In the genomic region with DNA sequence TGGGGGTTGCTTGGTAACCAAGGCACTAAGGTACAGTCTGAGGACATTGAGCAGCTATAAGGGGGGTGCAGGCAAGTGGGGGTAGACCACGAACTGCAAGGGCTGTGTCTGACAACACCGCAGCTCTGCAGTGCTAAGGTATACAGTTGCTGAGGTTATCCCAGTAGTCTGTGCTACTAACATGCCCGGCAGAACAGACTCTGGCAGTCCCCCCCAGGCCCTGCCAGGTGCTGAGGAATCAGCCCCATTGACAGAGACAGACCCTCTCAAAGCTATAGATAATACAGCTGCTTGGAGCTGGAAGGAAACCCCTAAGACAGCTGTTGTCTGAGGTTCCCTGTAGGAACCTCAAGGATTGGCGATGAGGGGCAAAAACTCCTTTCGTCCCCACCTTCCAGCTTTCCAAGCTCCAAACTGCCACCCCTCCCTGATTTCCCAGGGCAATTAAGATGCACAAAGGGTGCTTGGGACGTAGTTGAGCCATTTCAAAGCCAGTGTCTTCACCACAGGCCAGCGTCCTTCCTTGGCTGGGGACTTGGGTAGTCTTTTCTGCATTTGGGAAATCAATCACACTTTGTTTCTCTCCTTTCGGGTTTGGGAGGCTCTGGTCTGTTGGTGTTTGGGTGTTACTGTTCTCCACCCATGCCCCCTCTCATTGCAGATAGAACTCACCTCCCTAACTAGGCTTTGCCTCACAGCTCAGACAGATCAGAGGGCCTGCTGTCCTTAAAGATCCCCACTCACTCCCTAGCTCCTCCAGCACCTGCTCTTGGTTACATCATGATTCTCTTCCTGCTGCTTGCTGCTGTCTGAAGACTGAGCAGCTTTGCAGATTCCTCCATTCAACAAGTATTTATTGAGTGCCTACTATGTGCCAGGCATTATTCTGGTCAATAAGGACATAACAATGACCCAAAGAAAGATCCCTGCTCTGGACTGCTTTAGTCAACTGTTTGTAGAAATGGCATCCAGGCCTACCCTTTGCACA, we compare ENCODE assay signal across 1 cellular context.
TF ChIP-seq lines count a peak whose summit lies in the region.

No MANE protein-coding gene starts in this region.

TF ChIP-seq in neural cell, 6 proteins besides CTCF, POLR2A, EP300 and RAD21:
- no peak for TF ChIP-seq MXI1 (conservative IDR thresholded peaks at IDR 0.05; ENCODE audit: poor library complexity, severe bottlenecking)
- TF ChIP-seq TAF1 (IDR thresholded peaks at IDR 0.05; ENCODE audit: low read depth), result no peak
- no peak for TF ChIP-seq SMC3 (conservative IDR thresholded peaks at IDR 0.05; ENCODE audit: poor library complexity)
- TF ChIP-seq, protein P1, sequence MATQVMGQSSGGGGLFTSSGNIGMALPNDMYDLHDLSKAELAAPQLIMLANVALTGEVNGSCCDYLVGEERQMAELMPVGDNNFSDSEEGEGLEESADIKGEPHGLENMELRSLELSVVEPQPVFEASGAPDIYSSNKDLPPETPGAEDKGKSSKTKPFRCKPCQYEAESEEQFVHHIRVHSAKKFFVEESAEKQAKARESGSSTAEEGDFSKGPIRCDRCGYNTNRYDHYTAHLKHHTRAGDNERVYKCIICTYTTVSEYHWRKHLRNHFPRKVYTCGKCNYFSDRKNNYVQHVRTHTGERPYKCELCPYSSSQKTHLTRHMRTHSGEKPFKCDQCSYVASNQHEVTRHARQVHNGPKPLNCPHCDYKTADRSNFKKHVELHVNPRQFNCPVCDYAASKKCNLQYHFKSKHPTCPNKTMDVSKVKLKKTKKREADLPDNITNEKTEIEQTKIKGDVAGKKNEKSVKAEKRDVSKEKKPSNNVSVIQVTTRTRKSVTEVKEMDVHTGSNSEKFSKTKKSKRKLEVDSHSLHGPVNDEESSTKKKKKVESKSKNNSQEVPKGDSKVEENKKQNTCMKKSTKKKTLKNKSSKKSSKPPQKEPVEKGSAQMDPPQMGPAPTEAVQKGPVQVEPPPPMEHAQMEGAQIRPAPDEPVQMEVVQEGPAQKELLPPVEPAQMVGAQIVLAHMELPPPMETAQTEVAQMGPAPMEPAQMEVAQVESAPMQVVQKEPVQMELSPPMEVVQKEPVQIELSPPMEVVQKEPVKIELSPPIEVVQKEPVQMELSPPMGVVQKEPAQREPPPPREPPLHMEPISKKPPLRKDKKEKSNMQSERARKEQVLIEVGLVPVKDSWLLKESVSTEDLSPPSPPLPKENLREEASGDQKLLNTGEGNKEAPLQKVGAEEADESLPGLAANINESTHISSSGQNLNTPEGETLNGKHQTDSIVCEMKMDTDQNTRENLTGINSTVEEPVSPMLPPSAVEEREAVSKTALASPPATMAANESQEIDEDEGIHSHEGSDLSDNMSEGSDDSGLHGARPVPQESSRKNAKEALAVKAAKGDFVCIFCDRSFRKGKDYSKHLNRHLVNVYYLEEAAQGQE (IDR thresholded peaks at IDR 0.05; ENCODE audit: borderline replicate concordance), result no peak
- no peak for TF ChIP-seq POLR2AphosphoS5 (IDR thresholded peaks at IDR 0.05)
- no peak for TF ChIP-seq EZH2 (IDR thresholded peaks at IDR 0.05; ENCODE audit: borderline replicate concordance, insufficient read depth, low read length, poor library complexity, severe bottlenecking)
